Comparison of ENCODE assay signal across 32 cellular contexts in genomic region chr2:16166327-16166981, GRCh38.
DNase-seq lines count a peak whose midpoint lies in the region; FAIRE-seq and TF ChIP-seq lines count a peak whose summit lies in the region.
"Had no signal": no experiment of that assay in that cellular context is flagged by ENCODE, and none has a peak within 500 bp of the region (broad histone marks: within the 10 kb centered on the region; RNA-seq: fewer than 3 reads in every experiment).

No MANE protein-coding gene starts in this region.

- no peak overlapping the region for H3K27ac Mint-ChIP-seq in astrocyte (ENCODE audit: unreplicated experiment)
- H3K27ac Mint-ChIP-seq in progenitor cell of endocrine pancreas = no peak overlapping the region
- H3K27ac Mint-ChIP-seq: activated T-cell treated with anti-CD3 and anti-CD28 coated beads, Interleukin-2, amount 50 U/mL, for 72 hours; immature natural killer cell; stimulated activated effector memory CD8-positive, alpha-beta T cell treated with anti-CD3 and anti-CD28 coated beads, Interleukin-12 subunit alpha, Interleukin-12 subunit beta, amount 100 ng/mL, for 72 hours had no signal

- no peak overlapping the region for H3K4me3 Mint-ChIP-seq in astrocyte (ENCODE audit: unreplicated experiment)
- peak overlapping the region; percentile 50 for H3K4me3 Mint-ChIP-seq in progenitor cell of endocrine pancreas (ENCODE audit: low read depth)
- H3K4me3 Mint-ChIP-seq: activated T-cell treated with anti-CD3 and anti-CD28 coated beads, Interleukin-2, amount 50 U/mL, for 72 hours; immature natural killer cell; stimulated activated effector memory CD8-positive, alpha-beta T cell treated with anti-CD3 and anti-CD28 coated beads, Interleukin-12 subunit alpha, Interleukin-12 subunit beta, amount 100 ng/mL, for 72 hours had no signal

- peaks cover 42% of the 10 kb centered on the region for H3K27me3 Mint-ChIP-seq in astrocyte (ENCODE audit: low read depth, unreplicated experiment)
- peaks cover 15% of the 10 kb centered on the region for H3K27me3 Mint-ChIP-seq in progenitor cell of endocrine pancreas

- H3K36me3 ChIP-seq in HUES64 (ENCODE audit: insufficient read depth, low read length) (no peaks in the 10 kb centered on the region), astrocyte (ENCODE audit: insufficient read depth, low read length) (no peaks in the 10 kb centered on the region), iPS-20b (ENCODE audit: insufficient read depth, low read depth, low read length) (no peaks in the 10 kb centered on the region)
- H3K36me3 ChIP-seq: gastroesophageal sphincter, neutrophil, upper lobe of right lung had no signal

- H3K36me3 Mint-ChIP-seq in astrocyte (ENCODE audit: low read depth, unreplicated experiment) = no peaks in the 10 kb centered on the region
- H3K36me3 Mint-ChIP-seq in progenitor cell of endocrine pancreas (ENCODE audit: insufficient read depth) = no peaks in the 10 kb centered on the region
- H3K36me3 Mint-ChIP-seq: immature natural killer cell; stimulated activated effector memory CD8-positive, alpha-beta T cell treated with anti-CD3 and anti-CD28 coated beads, Interleukin-12 subunit alpha, Interleukin-12 subunit beta, amount 100 ng/mL, for 72 hours had no signal

- no peaks in the 10 kb centered on the region for H3K9me3 ChIP-seq in HUES64 (ENCODE audit: insufficient read depth, low read depth, low read length)
- peaks cover 11% of the 10 kb centered on the region for H3K9me3 ChIP-seq in astrocyte (ENCODE audit: insufficient read depth, low read depth, low read length)
- H3K9me3 ChIP-seq in iPS-20b (ENCODE audit: insufficient read depth, low read depth, low read length) = no peaks in the 10 kb centered on the region
- H3K9me3 ChIP-seq: body of pancreas, gastroesophageal sphincter, neutrophil, psoas muscle, upper lobe of right lung had no signal

- no peak overlapping the region for H2AFZ ChIP-seq in astrocyte (ENCODE audit: low read depth, low read length)

- H3K9ac ChIP-seq in HUES64 (ENCODE audit: low read depth, low read length) = no peak overlapping the region; the same call in 1 of the 2 replicates
- H3K9ac ChIP-seq in astrocyte (ENCODE audit: low read length) = no peak overlapping the region
- peak overlapping the region; percentile 13; the same call in 1 of the 2 replicates for H3K9ac ChIP-seq in iPS-20b (ENCODE audit: low read depth, low read length)

- H3K27ac ChIP-seq in HUES64 (ENCODE audit: low read depth, low read length) (peak overlapping the region; percentile 29; the same call in 1 of the 2 replicates), astrocyte (ENCODE audit: low read depth, low read length) (no peak overlapping the region), iPS-20b (ENCODE audit: low read length) (no peak overlapping the region)
- H3K27ac ChIP-seq: body of pancreas, gastroesophageal sphincter, neutrophil, psoas muscle, SK-N-MC, upper lobe of right lung had no signal

- H4K20me1 ChIP-seq in astrocyte (ENCODE audit: insufficient read depth, low read length) = no peaks in the 10 kb centered on the region

- H3K4me3 ChIP-seq in HUES64 (ENCODE audit: low read length) (no peak overlapping the region), astrocyte (ENCODE audit: insufficient read depth, low read depth, low read length) (no peak overlapping the region), iPS-20b (ENCODE audit: low read length) (peak overlapping the region; percentile 6; the same call in 1 of the 2 replicates)
- H3K4me3 ChIP-seq: body of pancreas, gastroesophageal sphincter, psoas muscle, SK-N-MC, upper lobe of right lung had no signal

- H3K79me2 ChIP-seq in astrocyte (ENCODE audit: insufficient read depth, low read length) = no peaks in the 10 kb centered on the region

- TF ChIP-seq CTCF in astrocyte (IDR thresholded peaks at IDR 0.05; ENCODE audit: insufficient read depth, low read depth, low read length) (no peak), progenitor cell of endocrine pancreas (IDR thresholded peaks at IDR 0.05; ENCODE audit: unreplicated experiment) (no peak)

- H3K27me3 ChIP-seq in HUES64 (ENCODE audit: insufficient read depth, low read length) = no peaks in the 10 kb centered on the region
- no peaks in the 10 kb centered on the region for H3K27me3 ChIP-seq in astrocyte (ENCODE audit: insufficient read depth, low read length)
- no peaks in the 10 kb centered on the region for H3K27me3 ChIP-seq in iPS-20b (ENCODE audit: insufficient read depth, low read length)
- H3K27me3 ChIP-seq: body of pancreas, neutrophil, upper lobe of right lung had no signal

- no peak for DNase-seq in astrocyte (ENCODE audit: low read depth)
- DNase-seq in progenitor cell of endocrine pancreas (ENCODE audit: low spot score, unreplicated experiment) = no peak
- DNase-seq in HK-2 (ENCODE audit: unreplicated experiment) = no peak
- DNase-seq in DMS53 treated with DMSO at 0.1 percent for 48 hours (lab: John Stamatoyannopoulos, UW; ENCODE audit: unreplicated experiment) = no peak
- no peak for DNase-seq in middle frontal gyrus (ENCODE audit: extremely low spot score, low spot score)
- DNase-seq: activated CD4-positive, alpha-beta T cell treated with anti-CD3 and anti-CD28 coated beads, Interleukin-2, amount 50 U/mL, for 48 hours; activated naive CD4-positive, alpha-beta T cell; activated T-cell treated with anti-CD3 and anti-CD28 coated beads, Interleukin-2, amount 50 U/mL, for 72 hours; body of pancreas; C1 segment of cervical spinal cord; DMS153; HCEC 1CT; immature natural killer cell; IMR-90; left colon; mammary epithelial cell; MV-4-11; NCI-H1436; NCI-H2107; NCI-H524; NK-92 treated with Interleukin-12 subunit alpha and Interleukin-12 subunit beta, amount 100 ng/mL, for 24 hours; PC-3; psoas muscle; T-helper 1 cell; upper lobe of right lung had no signal

- 29% methylated on average over 21 of the region's 21 CpGs for WGBS in HUES64

- peak overlapping the region; percentile 32 for H3K4me2 ChIP-seq in astrocyte (ENCODE audit: low read length)

- H3K9me3 Mint-ChIP-seq in astrocyte (ENCODE audit: unreplicated experiment) = peaks cover 3% of the 10 kb centered on the region
- peaks cover 4% of the 10 kb centered on the region for H3K9me3 Mint-ChIP-seq in progenitor cell of endocrine pancreas (ENCODE audit: low read depth)
- H3K9me3 Mint-ChIP-seq: activated T-cell treated with anti-CD3 and anti-CD28 coated beads, Interleukin-2, amount 50 U/mL, for 72 hours; immature natural killer cell had no signal

- FAIRE-seq in astrocyte (lab: Jason Lieb, UNC) = no peak
- FAIRE-seq: GM12891 had no signal

- H3K4me1 Mint-ChIP-seq in astrocyte (ENCODE audit: low read depth, unreplicated experiment) = peaks cover 6% of the 10 kb centered on the region
- peaks cover 19% of the 10 kb centered on the region for H3K4me1 Mint-ChIP-seq in progenitor cell of endocrine pancreas (ENCODE audit: low read depth)
- H3K4me1 Mint-ChIP-seq: immature natural killer cell; stimulated activated effector memory CD8-positive, alpha-beta T cell treated with anti-CD3 and anti-CD28 coated beads, Interleukin-12 subunit alpha, Interleukin-12 subunit beta, amount 100 ng/mL, for 72 hours had no signal

- peaks cover 27% of the 10 kb centered on the region; the same call in 1 of the 2 replicates for H3K4me1 ChIP-seq in HUES64 (ENCODE audit: insufficient read depth, low read length)
- no peaks in the 10 kb centered on the region for H3K4me1 ChIP-seq in astrocyte (ENCODE audit: insufficient read depth, low read length)
- H3K4me1 ChIP-seq in iPS-20b (ENCODE audit: insufficient read depth, low read length) = peaks cover 16% of the 10 kb centered on the region; the same call in 1 of the 2 replicates
- H3K4me1 ChIP-seq: body of pancreas, gastroesophageal sphincter, psoas muscle, upper lobe of right lung had no signal
